8 cellular contexts compared by ENCODE assay signal in the genomic region with DNA sequence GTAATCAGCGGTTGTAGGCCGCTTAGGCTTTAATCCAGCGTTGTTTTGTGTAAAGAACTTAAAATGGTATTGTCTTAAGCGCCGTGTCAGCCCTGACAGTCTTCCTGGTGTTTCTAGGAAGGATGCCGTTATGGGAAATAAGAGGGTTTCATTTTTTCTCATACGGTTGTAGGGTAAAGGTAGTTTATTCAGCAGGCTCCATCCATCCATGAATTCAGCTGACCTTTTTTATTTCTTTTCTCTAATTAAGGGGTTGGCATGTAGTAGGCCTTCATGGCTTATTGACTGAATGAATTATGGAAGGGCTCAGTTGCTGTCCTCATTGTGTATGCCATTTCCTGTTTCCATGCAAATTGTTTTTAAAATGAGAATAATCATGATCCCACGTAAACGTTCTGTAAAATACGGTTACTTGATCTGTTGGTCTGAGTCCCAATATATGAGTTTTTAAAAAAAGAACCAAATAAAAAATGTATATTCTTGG.
A peak's percentile ranks its signal among the peaks of the same experiment; 100 is the strongest.
DNase-seq lines count a peak whose midpoint lies in the region; ATAC-seq, FAIRE-seq and TF ChIP-seq lines count a peak whose summit lies in the region.

No MANE protein-coding gene starts in this region.

- peak overlapping the region; percentile 100 for H3K27ac Mint-ChIP-seq in T-helper 2 cell treated with Interferon-gamma antibody and Interleukin-4, amounts not matched to agents 5 μg/mL and 100 μg/mL, for 36 hours

- peak overlapping the region; percentile 100 for H3K4me3 Mint-ChIP-seq in T-helper 2 cell treated with Interferon-gamma antibody and Interleukin-4, amounts not matched to agents 5 μg/mL and 100 μg/mL, for 36 hours

- DNase-seq in AML-193 (lab: John Stamatoyannopoulos, UW) (peak; percentile 12 to 22), GM19239 (ENCODE audit: insufficient read length, low spot score) (no peak), foreskin melanocyte (peak; percentile 3), retinal pigment epithelial cell (ENCODE audit: low read depth) (peak; percentile 1), HTR-8/SVneo (ENCODE audit: insufficient read length, low spot score) (no peak)
- no peak for DNase-seq in T-helper 2 cell treated with Interferon-gamma antibody and Interleukin-4, amounts not matched to agents 5 μg/mL and 100 μg/mL, for 36 hours (ENCODE audit: low spot score)
- DNase-seq in stimulated activated CD4-positive, alpha-beta T cell treated with anti-CD3 and anti-CD28 coated beads, Interleukin-2, amount 100 ng/mL, for 24 hours: no peak

- TF ChIP-seq CTCF in retinal pigment epithelial cell (conservative IDR thresholded peaks at IDR 0.05; ENCODE audit: low read depth, low read length): no peak

- H3K4me3 ChIP-seq in retinal pigment epithelial cell (ENCODE audit: low read length): peak overlapping the region; percentile 100

- FAIRE-seq in GM19239 (lab: Jason Lieb, UNC): peak; percentile 83
- FAIRE-seq in HTR-8/SVneo (lab: Jason Lieb, UNC): no peak

- H3K27me3 Mint-ChIP-seq in T-helper 2 cell treated with Interferon-gamma antibody and Interleukin-4, amounts not matched to agents 5 μg/mL and 100 μg/mL, for 36 hours (ENCODE audit: low read depth): no peaks in the 10 kb centered on the region

- peaks cover 32% of the 10 kb centered on the region for H3K36me3 Mint-ChIP-seq in T-helper 2 cell treated with Interferon-gamma antibody and Interleukin-4, amounts not matched to agents 5 μg/mL and 100 μg/mL, for 36 hours (ENCODE audit: low read depth)

- H3K9me3 Mint-ChIP-seq in T-helper 2 cell treated with Interferon-gamma antibody and Interleukin-4, amounts not matched to agents 5 μg/mL and 100 μg/mL, for 36 hours: no peaks in the 10 kb centered on the region

- no peak for ATAC-seq in HG02759 (IDR thresholded peaks at IDR 0.05; ENCODE audit: unreplicated experiment)

- H3K4me1 Mint-ChIP-seq in T-helper 2 cell treated with Interferon-gamma antibody and Interleukin-4, amounts not matched to agents 5 μg/mL and 100 μg/mL, for 36 hours (ENCODE audit: low read depth): peaks cover 15% of the 10 kb centered on the region

Comparison
In these comparisons a context has a peak if more than half of its experiments do, and no peak if none do; other contexts are left out.
1. DNase-seq: peak in AML-193 (2 of 2), foreskin melanocyte (single experiment) and retinal pigment epithelial cell (single experiment); none in GM19239 (single experiment), T-helper 2 cell treated with Interferon-gamma antibody and Interleukin-4, amounts not matched to agents 5 μg/mL and 100 μg/mL, for 36 hours (single experiment), HTR-8/SVneo (single experiment) and stimulated activated CD4-positive, alpha-beta T cell treated with anti-CD3 and anti-CD28 coated beads, Interleukin-2, amount 100 ng/mL, for 24 hours (0 of 2).